ENCODE assay signal across 8 cellular contexts in genomic region chr22:35539487-35539886, GRCh38. TPM values are rescaled to one million over a fixed set of nuclear protein-coding genes. Genes with fewer than 3 reads are reported as not detected.
DNase-seq lines count a peak whose midpoint lies in the region; ATAC-seq and TF ChIP-seq lines count a peak whose summit lies in the region.

No MANE protein-coding gene starts in this region.

- no peaks in the 10 kb centered on the region for H3K9me3 Mint-ChIP-seq in T-helper 1 cell treated with Interleukin-12 subunit alpha and Interleukin-12 subunit beta and Interleukin-4 antibody, amounts not matched to agents 30 μg/mL and 1 μg/mL, for 36 hours
- no peaks in the 10 kb centered on the region for H3K9me3 Mint-ChIP-seq in stimulated activated memory B cell treated with anti-CD40 and anti-IgM and Interleukin-4, amounts not matched to agents 10 μg/mL and 1 μg/mL and 100 μg/mL, for 72 hours

- 0 to 7% methylated on average over 1 to 3 of the region's 3 CpGs for WGBS in gastroesophageal sphincter (ENCODE audit: low coverage in 1 of 2), 2 donors

- no peak for TF ChIP-seq POLR2A in gastroesophageal sphincter (IDR thresholded peaks at IDR 0.05)

- TF ChIP-seq EP300 in gastroesophageal sphincter (IDR thresholded peaks at IDR 0.05), result no peak

- no peaks in the 10 kb centered on the region for H3K36me3 ChIP-seq in gastroesophageal sphincter

- H3K9me3 ChIP-seq in gastroesophageal sphincter, result no peaks in the 10 kb centered on the region

- peak overlapping the region; percentile 59 for H3K4me3 Mint-ChIP-seq in T-helper 1 cell treated with Interleukin-12 subunit alpha and Interleukin-12 subunit beta and Interleukin-4 antibody, amounts not matched to agents 30 μg/mL and 1 μg/mL, for 36 hours
- peak overlapping the region; percentile 65 for H3K4me3 Mint-ChIP-seq in stimulated activated memory B cell treated with anti-CD40 and anti-IgM and Interleukin-4, amounts not matched to agents 10 μg/mL and 1 μg/mL and 100 μg/mL, for 72 hours

- POLR2A ChIA-PET in RWPE1 (lab: Yijun Ruan, JAX; ENCODE audit: low non-redundant PET), result no interaction called here

- H3K27me3 ChIP-seq in gastroesophageal sphincter, result peaks cover 10% of the 10 kb centered on the region

- H3K27ac ChIP-seq in RWPE1, result peak overlapping the region; percentile 11; the same call in 1 of the 2 replicates
- H3K27ac ChIP-seq in gastroesophageal sphincter, result peak overlapping the region; percentile 62 to 91 (median 89)

- CTCF ChIA-PET in RWPE1 (lab: Yijun Ruan, JAX), result interaction anchor here (0.6 kb wide), 1 partner anchor 199 kb away, joined by 3 read pairs; no protein-coding TSS in a partner anchor

- peak overlapping the region in 1 of 2 donors; percentile 85 for H3K4me3 ChIP-seq in gastroesophageal sphincter

- H3K4me1 Mint-ChIP-seq in T-helper 1 cell treated with Interleukin-12 subunit alpha and Interleukin-12 subunit beta and Interleukin-4 antibody, amounts not matched to agents 30 μg/mL and 1 μg/mL, for 36 hours (ENCODE audit: low read depth), result peaks cover 3% of the 10 kb centered on the region
- peaks cover 17% of the 10 kb centered on the region for H3K4me1 Mint-ChIP-seq in stimulated activated memory B cell treated with anti-CD40 and anti-IgM and Interleukin-4, amounts not matched to agents 10 μg/mL and 1 μg/mL and 100 μg/mL, for 72 hours

- DNase-seq in T-helper 1 cell (no peak), RWPE1 (ENCODE audit: low spot score) (no peak), left lobe of liver (ENCODE audit: low spot score) (no peak)
- DNase-seq in activated effector memory CD4-positive, alpha-beta T cell treated with anti-CD3 and anti-CD28 coated beads, Interleukin-2, amount 50 U/mL, for 16 hours, result no peak

- peaks cover 46% of the 10 kb centered on the region for H3K27me3 Mint-ChIP-seq in T-helper 1 cell treated with Interleukin-12 subunit alpha and Interleukin-12 subunit beta and Interleukin-4 antibody, amounts not matched to agents 30 μg/mL and 1 μg/mL, for 36 hours (ENCODE audit: low read depth)
- peaks cover 58% of the 10 kb centered on the region for H3K27me3 Mint-ChIP-seq in stimulated activated memory B cell treated with anti-CD40 and anti-IgM and Interleukin-4, amounts not matched to agents 10 μg/mL and 1 μg/mL and 100 μg/mL, for 72 hours

- H3K27ac Mint-ChIP-seq in T-helper 1 cell treated with Interleukin-12 subunit alpha and Interleukin-12 subunit beta and Interleukin-4 antibody, amounts not matched to agents 30 μg/mL and 1 μg/mL, for 36 hours, result no peak overlapping the region
- no peak overlapping the region for H3K27ac Mint-ChIP-seq in stimulated activated memory B cell treated with anti-CD40 and anti-IgM and Interleukin-4, amounts not matched to agents 10 μg/mL and 1 μg/mL and 100 μg/mL, for 72 hours

- TF ChIP-seq CTCF in RWPE1 (conservative IDR thresholded peaks at IDR 0.05; ENCODE audit: low read depth), result no peak
- TF ChIP-seq CTCF in gastroesophageal sphincter (IDR thresholded peaks at IDR 0.05), result no peak

- H3K36me3 Mint-ChIP-seq in T-helper 1 cell treated with Interleukin-12 subunit alpha and Interleukin-12 subunit beta and Interleukin-4 antibody, amounts not matched to agents 30 μg/mL and 1 μg/mL, for 36 hours (ENCODE audit: low read depth), result no peaks in the 10 kb centered on the region
- H3K36me3 Mint-ChIP-seq in stimulated activated memory B cell treated with anti-CD40 and anti-IgM and Interleukin-4, amounts not matched to agents 10 μg/mL and 1 μg/mL and 100 μg/mL, for 72 hours, result no peaks in the 10 kb centered on the region

- ATAC-seq in gastroesophageal sphincter, result no peak
- ATAC-seq in stimulated activated memory B cell treated with anti-CD40 and anti-IgM and Interleukin-4, amounts not matched to agents 10 μg/mL and 1 μg/mL and 100 μg/mL, for 72 hours, result no peak
- no peak for ATAC-seq in GM19455 (IDR thresholded peaks at IDR 0.05; ENCODE audit: unreplicated experiment)
- no peak for ATAC-seq in left lobe of liver

- H3K4me1 ChIP-seq in gastroesophageal sphincter, result peaks cover 0 to 82% (median 13%) of the 10 kb centered on the region in 3 donors

RNA-seq across cellular contexts. Expression of gene RASD2, which starts 1.1 kb away (rescaled TPM):
- total RNA-seq in gastroesophageal sphincter (10 to 100 TPM in 2 of 4 donors, 1 to 10 TPM in 2; 4.7 to 45.9 (median 16.0) TPM), left lobe of liver (not detected)
